Comparison of ENCODE assay signal across 14 cellular contexts in genomic region chr7:96527133-96527827, GRCh38.
A peak's percentile ranks its signal among the peaks of the same experiment; 100 is the strongest.
DNase-seq lines count a peak whose midpoint lies in the region; ATAC-seq and TF ChIP-seq lines count a peak whose summit lies in the region.
"Had no signal": no experiment of that assay in that cellular context is flagged by ENCODE, and none has a peak within 500 bp of the region (broad histone marks: within the 10 kb centered on the region; RNA-seq: fewer than 3 reads in every experiment).

No MANE protein-coding gene starts in this region.

- H3K4me1 ChIP-seq in BE2C = peaks cover 17% of the 10 kb centered on the region
- H3K4me1 ChIP-seq: BLaER1 had no signal

- H3K4me1 Mint-ChIP-seq in nephron progenitor cell = peaks cover 16% of the 10 kb centered on the region

- H3K27me3 ChIP-seq in BE2C = no peaks in the 10 kb centered on the region
- H3K27me3 ChIP-seq: BLaER1 had no signal

- TF ChIP-seq CTCF in BE2C (IDR thresholded peaks at IDR 0.05; ENCODE audit: low read depth, low read length) (no peak), nephron progenitor cell (IDR thresholded peaks at IDR 0.05) (no peak)

- DNase-seq in BE2C (peak; percentile 70), SK-N-DZ (ENCODE audit: low spot score) (peak; percentile 94), dedifferentiated amniotic fluid mesenchymal stem cell (ENCODE audit: extremely low spot score) (peak; percentile 45), nephron progenitor cell (no peak), AG08395 (ENCODE audit: low spot score) (no peak), epidermal melanocyte (ENCODE audit: insufficient read length, low spot score) (no peak), SIG-M5 (lab: John Stamatoyannopoulos, UW) (no peak)
- DNase-seq: CD8-positive, alpha-beta memory T cell; DMS53; GF-D8; H7; IMR-90 had no signal

- H3K4me3 ChIP-seq in BE2C (ENCODE audit: low read depth, low read length) = peak overlapping the region; percentile 10; the same call in 1 of the 2 replicates
- H3K4me3 ChIP-seq: BLaER1 had no signal

- H3K27ac Mint-ChIP-seq in nephron progenitor cell = peak overlapping the region; percentile 12

- H3K27me3 Mint-ChIP-seq in nephron progenitor cell (ENCODE audit: low read depth, poor library complexity) = peaks cover 4% of the 10 kb centered on the region

- H3K9me3 Mint-ChIP-seq in nephron progenitor cell = no peaks in the 10 kb centered on the region

- H3K9me3 ChIP-seq in BE2C = no peaks in the 10 kb centered on the region
- H3K9me3 ChIP-seq: BLaER1 had no signal

- H3K4me3 Mint-ChIP-seq in nephron progenitor cell = no peak overlapping the region
- H3K4me3 Mint-ChIP-seq: CD8-positive, alpha-beta memory T cell had no signal

- no peak for ATAC-seq in GM19324 (IDR thresholded peaks at IDR 0.05; ENCODE audit: low FRiP score, unreplicated experiment)

- no peaks in the 10 kb centered on the region for H3K36me3 ChIP-seq in BE2C
- H3K36me3 ChIP-seq: BLaER1 had no signal

- H3K36me3 Mint-ChIP-seq in nephron progenitor cell (ENCODE audit: low read depth) = no peaks in the 10 kb centered on the region

Comparison
In these comparisons a context has a peak if more than half of its experiments do, and no peak if none do; other contexts are left out.
1. DNase-seq: peak in BE2C (single experiment), SK-N-DZ (single experiment) and dedifferentiated amniotic fluid mesenchymal stem cell (single experiment); none in nephron progenitor cell (single experiment), AG08395 (single experiment), epidermal melanocyte (single experiment) and SIG-M5 (single experiment).